ENCODE assay signal across 1 cellular context in genomic region chr2:105486762-105487141, GRCh38.
TF ChIP-seq lines count a peak whose summit lies in the region.

No MANE protein-coding gene starts in this region.

TF ChIP-seq in IMR-90, 13 proteins besides CTCF, POLR2A, EP300 and RAD21 (continued from another document):
- no peak for TF ChIP-seq CHD1 (IDR thresholded peaks at IDR 0.05; ENCODE audit: low read depth, low read length)
- no peak for TF ChIP-seq ELK1 (IDR thresholded peaks at IDR 0.05; ENCODE audit: borderline replicate concordance, low read depth, low read length)
- no peak for TF ChIP-seq NFE2L2 (IDR thresholded peaks at IDR 0.05; ENCODE audit: low read depth, low read length)
- TF ChIP-seq FOS (IDR thresholded peaks at IDR 0.05; ENCODE audit: low read depth, low read length): no peak
- TF ChIP-seq MAFK (IDR thresholded peaks at IDR 0.05; ENCODE audit: low read depth, low read length): no peak
- no peak for TF ChIP-seq RFX5 (IDR thresholded peaks at IDR 0.05; ENCODE audit: low read depth, low read length)
